1 cellular context compared by ENCODE assay signal in the genomic region with DNA sequence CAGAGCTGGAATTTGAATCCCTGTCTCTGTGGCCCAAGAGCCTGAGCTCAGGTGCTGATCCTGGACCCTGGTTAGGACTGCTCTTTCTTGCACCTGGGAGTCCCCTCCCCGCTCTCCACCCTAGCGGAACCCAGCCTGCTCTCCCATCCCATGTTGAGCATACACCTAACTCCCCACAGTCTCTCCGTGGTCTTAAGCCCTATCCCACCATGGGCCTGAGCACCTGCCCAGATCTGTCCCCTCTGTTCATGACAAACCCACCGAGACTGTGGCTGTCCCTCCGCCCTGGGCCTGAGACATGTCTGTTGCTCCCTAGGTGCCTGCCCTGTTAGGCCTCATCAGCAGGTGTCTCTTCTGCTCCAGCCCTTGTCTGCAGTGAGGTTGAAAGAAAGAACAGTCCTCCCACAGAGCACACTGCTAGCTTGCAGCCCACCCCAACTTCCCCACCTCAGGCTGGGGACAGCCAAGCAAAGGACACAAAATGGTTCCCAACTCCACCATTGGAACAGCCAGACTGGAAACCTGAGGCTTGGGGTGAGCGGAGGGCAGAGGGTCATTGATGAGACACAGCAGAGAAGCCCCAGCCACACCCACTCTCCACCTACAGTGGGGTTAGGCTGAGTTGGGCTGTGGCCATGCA.
TF ChIP-seq lines count a peak whose summit lies in the region.

No MANE protein-coding gene starts in this region.

TF ChIP-seq in H1, 55 proteins besides CTCF, POLR2A, EP300 and RAD21:
- TF ChIP-seq FOSL1 (IDR thresholded peaks at IDR 0.05; ENCODE audit: insufficient read depth, low read depth, low read length) (no peak), MAFK (IDR thresholded peaks at IDR 0.05; ENCODE audit: low read depth, low read length) (no peak), HDAC2 (IDR thresholded peaks at IDR 0.05; ENCODE audit: borderline replicate concordance in 1 of 2, low read depth in 2 of 2, low read length in 2 of 2) (no peak)
TF ChIP-seq in H1: peak in this region for 0.
